ENCODE assay signal across 8 cellular contexts in the genomic region with DNA sequence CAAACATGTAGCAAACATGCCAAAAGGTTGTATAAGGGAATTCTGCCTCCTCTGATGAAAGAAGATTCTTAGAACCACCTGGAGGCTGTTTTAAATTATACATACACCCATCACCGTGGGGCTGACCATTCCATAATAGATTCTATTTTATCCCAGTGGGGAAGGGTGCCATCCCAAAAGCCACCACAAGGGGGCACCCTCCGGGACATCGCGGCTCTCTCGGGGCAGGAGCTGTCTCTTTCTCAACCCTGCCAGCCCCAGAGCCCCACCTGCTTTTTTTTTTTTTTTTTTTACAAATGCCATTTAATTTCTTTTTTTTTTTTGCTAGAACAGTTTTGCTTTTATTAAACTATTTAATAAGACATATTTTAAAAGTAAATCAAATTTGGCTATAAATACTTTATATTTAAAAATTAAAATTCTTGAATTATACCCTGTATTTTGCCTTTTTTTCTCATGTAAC. TPM values are rescaled to one million over a fixed set of nuclear protein-coding genes. Genes with fewer than 3 reads are reported as not detected.
DNase-seq lines count a peak whose midpoint lies in the region; ATAC-seq and TF ChIP-seq lines count a peak whose summit lies in the region.

No MANE protein-coding gene starts in this region.

- peak; percentile 82 to 88 for ATAC-seq in CD4-positive, CD25-positive, alpha-beta regulatory T cell (ENCODE audit: low read depth in 2 of 2)
- ATAC-seq in GM21423 (IDR thresholded peaks at IDR 0.05; ENCODE audit: unreplicated experiment) (peak; percentile 62), HG02870 (IDR thresholded peaks at IDR 0.05; ENCODE audit: unreplicated experiment) (no peak)

- H3K27me3 ChIP-seq in CD4-positive, CD25-positive, alpha-beta regulatory T cell (ENCODE audit: control insufficient read depth, insufficient read depth, low read length): peaks cover 3% of the 10 kb centered on the region

- TF ChIP-seq CTCF in brain (conservative IDR thresholded peaks at IDR 0.05): peak; percentile 86 to 90

- no peaks in the 10 kb centered on the region for H3K9me3 Mint-ChIP-seq in CD4-positive, CD25-positive, alpha-beta regulatory T cell
- H3K9me3 Mint-ChIP-seq in brain: peaks cover 0 to 2% (median 0%) of the 10 kb centered on the region in 5 experiments

- H3K27ac Mint-ChIP-seq in CD4-positive, CD25-positive, alpha-beta regulatory T cell: no peak overlapping the region
- no peak overlapping the region for H3K27ac Mint-ChIP-seq in brain

- no peaks in the 10 kb centered on the region for H3K9me3 ChIP-seq in CD4-positive, CD25-positive, alpha-beta regulatory T cell (ENCODE audit: control insufficient read depth in 2 of 2, low read length in 2 of 2)

- H3K36me3 ChIP-seq in CD4-positive, CD25-positive, alpha-beta regulatory T cell (ENCODE audit: control insufficient read depth, insufficient read depth, low read length): no peaks in the 10 kb centered on the region

- H3K4me1 ChIP-seq in CD4-positive, CD25-positive, alpha-beta regulatory T cell (ENCODE audit: control insufficient read depth, insufficient read depth, low read length, poor library complexity, severe bottlenecking): no peaks in the 10 kb centered on the region

- H3K4me3 Mint-ChIP-seq in CD4-positive, CD25-positive, alpha-beta regulatory T cell: no peak overlapping the region
- H3K4me3 Mint-ChIP-seq in brain: no peak overlapping the region

- no peak overlapping the region for H3K4me3 ChIP-seq in CD4-positive, CD25-positive, alpha-beta regulatory T cell (ENCODE audit: low read depth, low read length)

- H3K4me1 Mint-ChIP-seq in CD4-positive, CD25-positive, alpha-beta regulatory T cell: no peaks in the 10 kb centered on the region
- peaks cover 9% of the 10 kb centered on the region for H3K4me1 Mint-ChIP-seq in brain

- DNase-seq in CD4-positive, CD25-positive, alpha-beta regulatory T cell: peak; percentile 49 to 59 (median 51)
- DNase-seq in NCI-H1417 treated with DMSO at 0.1 percent for 48 hours (lab: John Stamatoyannopoulos, UW): peak; percentile 20
- peak; percentile 66 for DNase-seq in UCSD-AML1 (lab: John Stamatoyannopoulos, UW; ENCODE audit: unreplicated experiment)
- peak; percentile 41 for DNase-seq in iris pigment epithelial cell (ENCODE audit: low read depth)
- DNase-seq in stimulated activated CD4-positive, alpha-beta T cell treated with anti-CD3 and anti-CD28 coated beads, Interleukin-2, amount 100 ng/mL, for 4 hours (ENCODE audit: low read depth): peak; percentile 57

- no peaks in the 10 kb centered on the region for H3K36me3 Mint-ChIP-seq in CD4-positive, CD25-positive, alpha-beta regulatory T cell
- no peaks in the 10 kb centered on the region for H3K36me3 Mint-ChIP-seq in brain

- no peak overlapping the region for H3K27ac ChIP-seq in CD4-positive, CD25-positive, alpha-beta regulatory T cell (ENCODE audit: insufficient read depth, low read length, poor library complexity, severe bottlenecking)

- H3K27me3 Mint-ChIP-seq in CD4-positive, CD25-positive, alpha-beta regulatory T cell: peaks cover 34% of the 10 kb centered on the region
- peaks cover 3% of the 10 kb centered on the region for H3K27me3 Mint-ChIP-seq in brain

RNA-seq across cellular contexts. Expression of a gene that starts 8.6 kb away (rescaled TPM):
- 0.20 TPM for total RNA-seq in CD4-positive, CD25-positive, alpha-beta regulatory T cell
- not detected for polyA plus RNA-seq in CD4-positive, CD25-positive, alpha-beta regulatory T cell
- 26.5 TPM for polyA plus RNA-seq in brain (ENCODE audit: insufficient read depth, low read depth, low replicate concordance)

Comparison
In these comparisons a context has a peak if more than half of its experiments do, and no peak if none do; other contexts are left out.
1. RNA of a gene that starts 8.6 kb away (polyA plus RNA-seq): 26.5 TPM in brain (single experiment); not detected in CD4-positive, CD25-positive, alpha-beta regulatory T cell; every median in the first group is over 10 times any median in the second.
2. Peak in every context shown above with its lines, with median percentiles within 50 percentile points of each other: DNase-seq.